Comparison of ENCODE assay signal across 9 cellular contexts in genomic region chr1:200129480-200129879, GRCh38.
A peak's percentile ranks its signal among the peaks of the same experiment; 100 is the strongest.
DNase-seq lines count a peak whose midpoint lies in the region; ATAC-seq and TF ChIP-seq lines count a peak whose summit lies in the region.
"Had no signal": no experiment of that assay in that cellular context is flagged by ENCODE, and none has a peak within 500 bp of the region (broad histone marks: within the 10 kb centered on the region; RNA-seq: fewer than 3 reads in every experiment).

No MANE protein-coding gene starts in this region.

- H3K4me3 Mint-ChIP-seq in CD8-positive, alpha-beta T cell: no peak overlapping the region
- no peak overlapping the region for H3K4me3 Mint-ChIP-seq in endodermal cell

- H3K27me3 Mint-ChIP-seq in CD8-positive, alpha-beta T cell (ENCODE audit: low read depth): no peaks in the 10 kb centered on the region
- H3K27me3 Mint-ChIP-seq in endodermal cell (ENCODE audit: insufficient read depth): no peaks in the 10 kb centered on the region

- H3K27ac Mint-ChIP-seq in CD8-positive, alpha-beta T cell: peak overlapping the region; percentile 82
- no peak overlapping the region for H3K27ac Mint-ChIP-seq in endodermal cell

- H3K36me3 ChIP-seq in CD8-positive, alpha-beta T cell (ENCODE audit: insufficient read depth, low read length): no peaks in the 10 kb centered on the region
- no peaks in the 10 kb centered on the region for H3K36me3 ChIP-seq in HUES64 (ENCODE audit: insufficient read depth, low read length)
- no peaks in the 10 kb centered on the region for H3K36me3 ChIP-seq in endodermal cell (ENCODE audit: control insufficient read depth, insufficient read depth, low read length)
- H3K36me3 ChIP-seq in left lung: no peaks in the 10 kb centered on the region
- H3K36me3 ChIP-seq: esophagus muscularis mucosa had no signal

- no peaks in the 10 kb centered on the region for H3K27me3 ChIP-seq in CD8-positive, alpha-beta T cell (ENCODE audit: insufficient read depth, low read length)
- H3K27me3 ChIP-seq in HUES64 (ENCODE audit: insufficient read depth, low read length) (no peaks in the 10 kb centered on the region), endodermal cell (ENCODE audit: control insufficient read depth, insufficient read depth, low read length, poor library complexity, severe bottlenecking) (no peaks in the 10 kb centered on the region), left lung (no peaks in the 10 kb centered on the region)

- intact Hi-C loops in CD8-positive, alpha-beta T cell (cut with DNase I, micrococcal nuclease): no loop called here
- intact Hi-C loops in left lung (cut with DNase I): no loop called here

- H3K36me3 Mint-ChIP-seq in CD8-positive, alpha-beta T cell: no peaks in the 10 kb centered on the region
- no peaks in the 10 kb centered on the region for H3K36me3 Mint-ChIP-seq in endodermal cell (ENCODE audit: low read depth)

- 42% methylated on average over 3 of the region's 3 CpGs for WGBS in HUES64
- WGBS in endodermal cell (ENCODE audit: insufficient coverage in 1 of 2, insufficient read length in 1 of 2), 2 experiments: 31 to 64% methylated on average over 3 of the region's 3 CpGs

- no peak overlapping the region for H3K27ac ChIP-seq in CD8-positive, alpha-beta T cell (ENCODE audit: low read depth, low read length)
- peak overlapping the region; percentile 48; the same call in 1 of the 2 replicates for H3K27ac ChIP-seq in HUES64 (ENCODE audit: low read depth, low read length)
- H3K27ac ChIP-seq in endodermal cell (ENCODE audit: low read depth, low read length): no peak overlapping the region
- H3K27ac ChIP-seq in left lung: no peak overlapping the region
- H3K27ac ChIP-seq in RWPE1: no peak overlapping the region
- H3K27ac ChIP-seq: esophagus muscularis mucosa had no signal

- no peak overlapping the region for H3K4me3 ChIP-seq in CD8-positive, alpha-beta T cell (ENCODE audit: low read depth, low read length)
- H3K4me3 ChIP-seq in HUES64 (ENCODE audit: low read length) (no peak overlapping the region), endodermal cell (ENCODE audit: low read length) (no peak overlapping the region), left lung (no peak overlapping the region)
- H3K4me3 ChIP-seq: esophagus muscularis mucosa had no signal

- H3K4me1 ChIP-seq in CD8-positive, alpha-beta T cell (ENCODE audit: insufficient read depth, low read length): peaks cover 14% of the 10 kb centered on the region
- H3K4me1 ChIP-seq in HUES64 (ENCODE audit: insufficient read depth, low read length) (peaks cover 20% of the 10 kb centered on the region), endodermal cell (ENCODE audit: control insufficient read depth, insufficient read depth, low read length) (peaks cover 5% of the 10 kb centered on the region), left lung (peaks cover 0 to 10% of the 10 kb centered on the region in 2 donors)
- H3K4me1 ChIP-seq: esophagus muscularis mucosa had no signal

- H3K9ac ChIP-seq in HUES64 (ENCODE audit: low read depth, low read length) (no peak overlapping the region), endodermal cell (ENCODE audit: extremely low read depth, low read length, poor library complexity, severe bottlenecking) (no peak overlapping the region)

- TF ChIP-seq CTCF in CD8-positive, alpha-beta T cell (IDR thresholded peaks at IDR 0.05): no peak
- TF ChIP-seq CTCF in endodermal cell (conservative IDR thresholded peaks at IDR 0.05): no peak
- no peak for TF ChIP-seq CTCF in left lung (IDR thresholded peaks at IDR 0.05)
- no peak for TF ChIP-seq CTCF in RWPE1 (conservative IDR thresholded peaks at IDR 0.05; ENCODE audit: low read depth)

- H3K4me1 Mint-ChIP-seq in CD8-positive, alpha-beta T cell (ENCODE audit: low read depth): peaks cover 17% of the 10 kb centered on the region
- H3K4me1 Mint-ChIP-seq in endodermal cell: peaks cover 26% of the 10 kb centered on the region

- CTCF ChIA-PET in CD8-positive, alpha-beta T cell (lab: Charles Lee): interaction anchor here (1.5 kb wide), 1 partner anchor 10 kb away, joined by 5 read pairs; no protein-coding TSS in a partner anchor
- CTCF ChIA-PET in RWPE1 (lab: Yijun Ruan, JAX): no interaction called here

- peak in 4 of 7 experiments; percentile 6 to 42 (median 26) for DNase-seq in CD8-positive, alpha-beta T cell
- DNase-seq in endodermal cell: peak; percentile 67
- no peak for DNase-seq in HCEC 1CT
- no peak for DNase-seq in left lung
- no peak for DNase-seq in RWPE1 (ENCODE audit: low spot score)
- DNase-seq in inferior parietal cortex (ENCODE audit: extremely low spot score): no peak

- POLR2A ChIA-PET in CD8-positive, alpha-beta T cell (lab: Charles Lee): no interaction called here
- POLR2A ChIA-PET in RWPE1 (lab: Yijun Ruan, JAX; ENCODE audit: low non-redundant PET): no interaction called here

- no peaks in the 10 kb centered on the region for H3K9me3 ChIP-seq in CD8-positive, alpha-beta T cell (ENCODE audit: low read length)
- H3K9me3 ChIP-seq in HUES64 (ENCODE audit: insufficient read depth, low read depth, low read length): no peaks in the 10 kb centered on the region
- H3K9me3 ChIP-seq in endodermal cell (ENCODE audit: control insufficient read depth, low read length): no peaks in the 10 kb centered on the region
- H3K9me3 ChIP-seq in left lung: no peaks in the 10 kb centered on the region
- H3K9me3 ChIP-seq: esophagus muscularis mucosa had no signal

- no peaks in the 10 kb centered on the region for H3K9me3 Mint-ChIP-seq in CD8-positive, alpha-beta T cell
- H3K9me3 Mint-ChIP-seq in endodermal cell: no peaks in the 10 kb centered on the region

- ATAC-seq in CD8-positive, alpha-beta T cell: peak; percentile 87
- ATAC-seq in GM18868 (IDR thresholded peaks at IDR 0.05; ENCODE audit: unreplicated experiment) (peak; percentile 72), left lung (no peak)

Comparison
In these comparisons a context has a peak if more than half of its experiments do, and no peak if none do; other contexts are left out.
1. DNase-seq: peak in CD8-positive, alpha-beta T cell (4 of 7) and endodermal cell (single experiment); none in HCEC 1CT (single experiment), left lung (0 of 2), RWPE1 (single experiment) and inferior parietal cortex (single experiment).